Comparison of ENCODE assay signal across 10 cellular contexts in genomic region chr7:87944547-87944946, GRCh38.
"Had no signal": no experiment of that assay in that cellular context is flagged by ENCODE, and none has a peak within 500 bp of the region (broad histone marks: within the 10 kb centered on the region; RNA-seq: fewer than 3 reads in every experiment).

No MANE protein-coding gene starts in this region.

- H3K4me3 Mint-ChIP-seq: activated naive CD4-positive, alpha-beta T cell treated with anti-CD3 and anti-CD28 coated beads for 36 hours; activated T-helper 17 cell treated with anti-CD3 and anti-CD28 coated beads, Interleukin-2, amount 50 U/mL, for 72 hours; naive thymus-derived CD8-positive, alpha-beta T cell; stimulated activated memory B cell treated with anti-CD40 and anti-IgM and Interleukin-4, amounts not matched to agents 10 μg/mL and 1 μg/mL and 100 μg/mL, for 72 hours had no signal

- H3K27ac Mint-ChIP-seq: activated naive CD4-positive, alpha-beta T cell treated with anti-CD3 and anti-CD28 coated beads for 36 hours; activated T-helper 17 cell treated with anti-CD3 and anti-CD28 coated beads, Interleukin-2, amount 50 U/mL, for 72 hours; naive thymus-derived CD8-positive, alpha-beta T cell; stimulated activated memory B cell treated with anti-CD40 and anti-IgM and Interleukin-4, amounts not matched to agents 10 μg/mL and 1 μg/mL and 100 μg/mL, for 72 hours had no signal

- DNase-seq: activated CD4-positive, alpha-beta T cell treated with anti-CD3 and anti-CD28 coated beads for 48 hours; activated naive CD4-positive, alpha-beta T cell treated with anti-CD3 and anti-CD28 coated beads for 36 hours; colonic mucosa; effector memory CD4-positive, alpha-beta T cell; heart left ventricle; naive thymus-derived CD8-positive, alpha-beta T cell; nucleus accumbens; right lobe of liver had no signal

- ATAC-seq: activated T-helper 17 cell treated with anti-CD3 and anti-CD28 coated beads, Interleukin-2, amount 50 U/mL, for 72 hours; heart left ventricle; naive thymus-derived CD8-positive, alpha-beta T cell; right lobe of liver; stimulated activated memory B cell treated with anti-CD40 and anti-IgM and Interleukin-4, amounts not matched to agents 10 μg/mL and 1 μg/mL and 100 μg/mL, for 72 hours had no signal

- H3K27me3 Mint-ChIP-seq: activated T-helper 17 cell treated with anti-CD3 and anti-CD28 coated beads, Interleukin-2, amount 50 U/mL, for 72 hours; naive thymus-derived CD8-positive, alpha-beta T cell; stimulated activated memory B cell treated with anti-CD40 and anti-IgM and Interleukin-4, amounts not matched to agents 10 μg/mL and 1 μg/mL and 100 μg/mL, for 72 hours had no signal

- H3K36me3 Mint-ChIP-seq: stimulated activated memory B cell treated with anti-CD40 and anti-IgM and Interleukin-4, amounts not matched to agents 10 μg/mL and 1 μg/mL and 100 μg/mL, for 72 hours had no signal

- H3K4me1 Mint-ChIP-seq: activated T-helper 17 cell treated with anti-CD3 and anti-CD28 coated beads, Interleukin-2, amount 50 U/mL, for 72 hours had no signal

- H3K9me3 Mint-ChIP-seq: activated naive CD4-positive, alpha-beta T cell treated with anti-CD3 and anti-CD28 coated beads for 36 hours; activated T-helper 17 cell treated with anti-CD3 and anti-CD28 coated beads, Interleukin-2, amount 50 U/mL, for 72 hours; naive thymus-derived CD8-positive, alpha-beta T cell; stimulated activated memory B cell treated with anti-CD40 and anti-IgM and Interleukin-4, amounts not matched to agents 10 μg/mL and 1 μg/mL and 100 μg/mL, for 72 hours had no signal
